Comparison of ENCODE assay signal across 7 cellular contexts in the genomic region with DNA sequence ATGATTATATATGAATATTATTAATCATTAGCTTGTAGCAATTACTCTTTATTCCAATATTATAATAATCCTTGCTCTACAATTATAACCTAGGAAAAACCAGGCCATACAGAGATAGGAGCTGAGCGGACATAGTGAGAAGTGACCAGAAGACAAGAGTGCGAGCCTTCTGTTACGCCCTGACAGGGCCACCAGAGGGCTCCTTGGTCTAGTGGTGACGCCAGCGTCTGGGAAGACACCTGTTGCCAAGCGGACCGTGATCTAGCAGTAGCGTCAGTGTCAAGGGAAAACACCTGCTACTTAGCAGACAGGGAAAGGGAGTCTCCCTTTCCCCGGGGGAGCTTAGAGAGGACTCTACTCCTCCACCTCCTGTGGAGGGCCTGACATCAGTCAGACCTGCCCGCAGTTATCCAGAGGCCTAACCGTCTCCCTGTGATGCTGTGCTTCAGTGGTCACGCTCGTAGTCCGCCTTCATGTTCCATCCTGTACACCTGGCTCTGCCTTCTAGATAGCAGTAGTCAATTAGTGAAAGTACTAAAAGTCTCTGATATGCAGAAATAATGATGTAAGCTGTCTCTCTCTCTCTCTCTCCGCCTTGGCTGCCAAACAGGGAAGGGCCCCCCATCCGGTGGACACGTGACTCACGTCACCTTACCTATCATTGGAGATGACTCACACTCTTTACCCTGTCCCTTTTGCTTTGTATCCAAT. TPM values are rescaled to one million over a fixed set of nuclear protein-coding genes. Genes with fewer than 3 reads are reported as not detected.
DNase-seq lines count a peak whose midpoint lies in the region; ATAC-seq and TF ChIP-seq lines count a peak whose summit lies in the region.
"Not testable (repeated sequence)": the region's sequence is repeated elsewhere in the genome, so short reads cannot be mapped to it uniquely, and the experiment has no call there.
"Had no signal": no experiment of that assay in that cellular context is flagged by ENCODE, and none has a peak within 500 bp of the region (broad histone marks: within the 10 kb centered on the region; RNA-seq: fewer than 3 reads in every experiment).

No MANE protein-coding gene starts in this region.

- TF ChIP-seq CTCF in Peyer's patch (IDR thresholded peaks at IDR 0.05) (peak in 2 of 6 experiments; percentile 35 to 41), prostate gland (IDR thresholded peaks at IDR 0.05) (peak in 1 of 4 experiments; percentile 33)

- peaks cover 73% of the 10 kb centered on the region for H3K4me1 ChIP-seq in BLaER1
- not testable (repeated sequence) for H3K4me1 ChIP-seq in Peyer's patch; prostate gland (replicated peaks)

- not testable (repeated sequence) for H3K4me1 Mint-ChIP-seq in activated T-helper 17 cell treated with anti-CD3 and anti-CD28 coated beads, Interleukin-2, amount 50 U/mL, for 72 hours

- intact Hi-C loops in prostate gland (cut with DNase I) = not testable (repeated sequence)

- H3K36me3 ChIP-seq in BLaER1, Peyer's patch, prostate gland: not testable (repeated sequence)

- peak overlapping the region; percentile 63 for H3K4me3 Mint-ChIP-seq in activated T-helper 17 cell treated with anti-CD3 and anti-CD28 coated beads, Interleukin-2, amount 50 U/mL, for 72 hours

- H3K4me3 ChIP-seq in BLaER1, Peyer's patch, prostate gland: not testable (repeated sequence)

- peak; percentile 72 for ATAC-seq in activated T-helper 17 cell treated with anti-CD3 and anti-CD28 coated beads, Interleukin-2, amount 50 U/mL, for 72 hours (replicated peaks)

- H3K27me3 Mint-ChIP-seq in activated T-helper 17 cell treated with anti-CD3 and anti-CD28 coated beads, Interleukin-2, amount 50 U/mL, for 72 hours = not testable (repeated sequence)

- H3K27ac Mint-ChIP-seq in activated T-helper 17 cell treated with anti-CD3 and anti-CD28 coated beads, Interleukin-2, amount 50 U/mL, for 72 hours = peak overlapping the region; percentile 81

- not testable (repeated sequence) for H3K9me3 ChIP-seq in BLaER1, Peyer's patch, prostate gland

- H3K27me3 ChIP-seq in BLaER1; Peyer's patch; prostate gland (replicated peaks; ENCODE audit: insufficient read depth): not testable (repeated sequence)

- peak; percentile 24 to 28 for DNase-seq in Kasumi-1 (lab: John Stamatoyannopoulos, UW)
- peak; percentile 69 to 86 (median 75) for DNase-seq in Peyer's patch
- DNase-seq in globus pallidus (ENCODE audit: low spot score) = peak; percentile 54
- peak; percentile 58 for DNase-seq in prostate gland (ENCODE audit: low spot score)

- not testable (repeated sequence) for H3K9me3 Mint-ChIP-seq in activated T-helper 17 cell treated with anti-CD3 and anti-CD28 coated beads, Interleukin-2, amount 50 U/mL, for 72 hours

- TF ChIP-seq POLR2A in Peyer's patch (IDR thresholded peaks at IDR 0.05); prostate gland (IDR thresholded peaks at IDR 0.05): not testable (repeated sequence)

- H3K9ac ChIP-seq in BLaER1 = not testable (repeated sequence)

- 45% methylated on average over 18 of the region's 18 CpGs for WGBS in prostate gland

- H3K4me2 ChIP-seq in BLaER1 = peak overlapping the region; percentile 82

- H3K27ac ChIP-seq in BLaER1 (peak overlapping the region; percentile 68), Peyer's patch (peak overlapping the region in 2 of 4 donors; percentile 40 to 57)
- not testable (repeated sequence) for H3K27ac ChIP-seq in prostate gland

- not testable (repeated sequence) for H4K20me1 ChIP-seq in BLaER1

- H3K36me3 Mint-ChIP-seq in activated T-helper 17 cell treated with anti-CD3 and anti-CD28 coated beads, Interleukin-2, amount 50 U/mL, for 72 hours (ENCODE audit: low read depth) = not testable (repeated sequence)

RNA-seq across cellular contexts. Expression of a gene that starts 2.2 kb away (rescaled TPM):
- 1 to 10 TPM in 2 of 4 donors, not detected in 2; 1.5 to 9.3 TPM for total RNA-seq in Peyer's patch
- total RNA-seq in activated T-helper 17 cell treated with anti-CD3 and anti-CD28 coated beads, Interleukin-2, amount 50 U/mL, for 72 hours = not detected
- under 1 TPM in 1 of 2 donors, not detected in 1; 0.40 TPM for total RNA-seq in prostate gland
- total RNA-seq: sciatic nerve had no signal

RNA-seq across cellular contexts. Expression of a gene that starts 8.5 kb away (rescaled TPM):
- total RNA-seq in Peyer's patch (not detected), prostate gland (not detected)
- total RNA-seq in activated T-helper 17 cell treated with anti-CD3 and anti-CD28 coated beads, Interleukin-2, amount 50 U/mL, for 72 hours = not detected
- total RNA-seq: sciatic nerve had no signal

RNA-seq across cellular contexts. Expression of a gene that starts 18.2 kb away (rescaled TPM):
- total RNA-seq in Peyer's patch (10 to 100 TPM in 1 of 4 donors, 1 to 10 TPM in 3; 4.7 to 17.3 (median 5.6) TPM), prostate gland (10 to 100 TPM in 1 of 2 donors, 1 to 10 TPM in 1; 7.8 to 16.2 TPM)
- not detected for total RNA-seq in activated T-helper 17 cell treated with anti-CD3 and anti-CD28 coated beads, Interleukin-2, amount 50 U/mL, for 72 hours

RNA-seq across cellular contexts. Expression of a gene that starts 23.8 kb away (rescaled TPM):
- total RNA-seq in Peyer's patch = 10 to 100 TPM in 1 of 4 donors, 1 to 10 TPM in 3; 1.1 to 28.1 (median 4.4) TPM
- 1 to 10 TPM; 1.0 to 1.8 TPM for total RNA-seq in activated T-helper 17 cell treated with anti-CD3 and anti-CD28 coated beads, Interleukin-2, amount 50 U/mL, for 72 hours
- total RNA-seq in prostate gland = 10 to 100 TPM in 1 of 2 donors, 1 to 10 TPM in 1; 3.9 to 14.8 TPM

RNA-seq across cellular contexts. Expression of a gene that starts 24.6 kb away (rescaled TPM):
- total RNA-seq in Peyer's patch = 100 to 1,000 TPM in 3 of 4 donors, 10 to 100 TPM in 1; 52.0 to 240 (median 187) TPM
- 10 to 100 TPM; 30.1 to 30.7 TPM for total RNA-seq in activated T-helper 17 cell treated with anti-CD3 and anti-CD28 coated beads, Interleukin-2, amount 50 U/mL, for 72 hours
- 100 to 1,000 TPM; 181 to 335 TPM for total RNA-seq in prostate gland

Comparison
In these comparisons a context has a peak if more than half of its experiments do, and no peak if none do; other contexts are left out.
1. RNA of a gene that starts 18.2 kb away (total RNA-seq): 7.8 to 16.2 TPM in prostate gland and 4.7 to 17.3 TPM in Peyer's patch; not detected in activated T-helper 17 cell treated with anti-CD3 and anti-CD28 coated beads, Interleukin-2, amount 50 U/mL, for 72 hours; every median in the first group is over 4 times any median in the second.
2. Peak in every context shown above with its lines, with median percentiles within 50 percentile points of each other: DNase-seq.